ENCODE assay signal across 1 cellular context in genomic region chr13:106492576-106493323, GRCh38.
TF ChIP-seq lines count a peak whose summit lies in the region.

No MANE protein-coding gene starts in this region.

TF ChIP-seq in H1, 55 proteins besides CTCF, POLR2A, EP300 and RAD21:
- no peak for TF ChIP-seq CHD7 (IDR thresholded peaks at IDR 0.05; ENCODE audit: insufficient replicate concordance, low read length)
TF ChIP-seq in H1: peak in this region for 0.
